In genomic region chr7:137958593-137959431, GRCh38 we compare ENCODE assay signal across 1 cellular context.
TF ChIP-seq lines count a peak whose summit lies in the region.

No MANE protein-coding gene starts in this region.

TF ChIP-seq in IMR-90, 13 proteins besides CTCF, POLR2A, EP300 and RAD21:
- TF ChIP-seq NFE2L2 (IDR thresholded peaks at IDR 0.05; ENCODE audit: low read depth, low read length) (peak; percentile 71), ELK1 (IDR thresholded peaks at IDR 0.05; ENCODE audit: borderline replicate concordance, low read depth, low read length) (no peak)
